Comparison of ENCODE assay signal across 19 cellular contexts in genomic region chr5:107393846-107394245, GRCh38.
DNase-seq lines count a peak whose midpoint lies in the region; ATAC-seq and TF ChIP-seq lines count a peak whose summit lies in the region.
"Had no signal": no experiment of that assay in that cellular context is flagged by ENCODE, and none has a peak within 500 bp of the region (broad histone marks: within the 10 kb centered on the region; RNA-seq: fewer than 3 reads in every experiment).

No MANE protein-coding gene starts in this region.

- no peak for ATAC-seq in stimulated activated naive B cell treated with anti-CD40 and anti-IgM and Interleukin-4, amounts not matched to agents 10 μg/mL and 1 μg/mL and 100 μg/mL, for 72 hours (replicated peaks)
- no peak for ATAC-seq in GM21528 (IDR thresholded peaks at IDR 0.05; ENCODE audit: low FRiP score, unreplicated experiment)

- H3K9me3 Mint-ChIP-seq in brain, result no peaks in the 10 kb centered on the region
- H3K9me3 Mint-ChIP-seq in stimulated activated naive B cell treated with anti-CD40 and anti-IgM and Interleukin-4, amounts not matched to agents 10 μg/mL and 1 μg/mL and 100 μg/mL, for 72 hours, result no peaks in the 10 kb centered on the region
- H3K9me3 Mint-ChIP-seq: CD4-positive, CD25-positive, alpha-beta regulatory T cell had no signal

- no peaks in the 10 kb centered on the region for H3K27me3 Mint-ChIP-seq in brain
- peaks cover 0 to under 1% of the 10 kb centered on the region in 2 donors for H3K27me3 Mint-ChIP-seq in stimulated activated naive B cell treated with anti-CD40 and anti-IgM and Interleukin-4, amounts not matched to agents 10 μg/mL and 1 μg/mL and 100 μg/mL, for 72 hours

- H3K4me1 Mint-ChIP-seq in brain, result peaks cover 44% of the 10 kb centered on the region
- H3K4me1 Mint-ChIP-seq in stimulated activated naive B cell treated with anti-CD40 and anti-IgM and Interleukin-4, amounts not matched to agents 10 μg/mL and 1 μg/mL and 100 μg/mL, for 72 hours, result peaks cover 13 to 21% of the 10 kb centered on the region in 2 donors

- no peaks in the 10 kb centered on the region for H3K36me3 Mint-ChIP-seq in brain
- H3K36me3 Mint-ChIP-seq in stimulated activated naive B cell treated with anti-CD40 and anti-IgM and Interleukin-4, amounts not matched to agents 10 μg/mL and 1 μg/mL and 100 μg/mL, for 72 hours, result no peaks in the 10 kb centered on the region
- H3K36me3 Mint-ChIP-seq: CD4-positive, CD25-positive, alpha-beta regulatory T cell had no signal

- H3K4me3 ChIP-seq in AG10803 (ENCODE audit: low read length) (no peak overlapping the region), fibroblast of the aortic adventitia (ENCODE audit: low read depth, low read length) (no peak overlapping the region)
- H3K4me3 ChIP-seq: MG63 had no signal

- TF ChIP-seq CTCF in AG10803 (conservative IDR thresholded peaks at IDR 0.05; ENCODE audit: low read length) (no peak), brain (conservative IDR thresholded peaks at IDR 0.05) (no peak), fibroblast of the aortic adventitia (IDR thresholded peaks at IDR 0.05; ENCODE audit: insufficient read depth, low read length) (no peak)

- peak; percentile 42 for DNase-seq in AG10803 (ENCODE audit: low read depth)
- peak; percentile 39 for DNase-seq in fibroblast of the aortic adventitia (ENCODE audit: low read depth)
- peak; percentile 72 for DNase-seq in stromal cell of bone marrow (ENCODE audit: low read depth)
- DNase-seq in central memory CD4-positive, alpha-beta T cell, result no peak
- no peak for DNase-seq in stimulated activated naive B cell treated with anti-CD40 and anti-IgM and Interleukin-4, amounts not matched to agents 10 μg/mL and 1 μg/mL and 100 μg/mL, for 72 hours
- DNase-seq: ACHN; Calu3; CD4-positive, CD25-positive, alpha-beta regulatory T cell; DMS53; H7; MG63; NCI-H1105 treated with DMSO at 0.1 percent for 48 hours; NCI-H1694 treated with DMSO at 0.1 percent for 48 hours; NCI-H2107; RPMI8226; SIG-M5 had no signal

- H3K27ac Mint-ChIP-seq in brain, result peak overlapping the region in 3 of 5 experiments; percentile 12 to 83 (median 22)
- no peak overlapping the region for H3K27ac Mint-ChIP-seq in stimulated activated naive B cell treated with anti-CD40 and anti-IgM and Interleukin-4, amounts not matched to agents 10 μg/mL and 1 μg/mL and 100 μg/mL, for 72 hours
- H3K27ac Mint-ChIP-seq: B cell; CD4-positive, CD25-positive, alpha-beta regulatory T cell had no signal

- no peak overlapping the region for H3K4me3 Mint-ChIP-seq in brain
- no peak overlapping the region for H3K4me3 Mint-ChIP-seq in stimulated activated naive B cell treated with anti-CD40 and anti-IgM and Interleukin-4, amounts not matched to agents 10 μg/mL and 1 μg/mL and 100 μg/mL, for 72 hours
- H3K4me3 Mint-ChIP-seq: B cell; CD4-positive, CD25-positive, alpha-beta regulatory T cell had no signal

Comparison
In these comparisons a context has a peak if more than half of its experiments do, and no peak if none do; other contexts are left out.
1. DNase-seq: peak in AG10803 (single experiment), fibroblast of the aortic adventitia (single experiment) and stromal cell of bone marrow (single experiment); none in central memory CD4-positive, alpha-beta T cell (single experiment) and stimulated activated naive B cell treated with anti-CD40 and anti-IgM and Interleukin-4, amounts not matched to agents 10 μg/mL and 1 μg/mL and 100 μg/mL, for 72 hours (single experiment).